Comparison of ENCODE assay signal across 12 cellular contexts in the genomic region with DNA sequence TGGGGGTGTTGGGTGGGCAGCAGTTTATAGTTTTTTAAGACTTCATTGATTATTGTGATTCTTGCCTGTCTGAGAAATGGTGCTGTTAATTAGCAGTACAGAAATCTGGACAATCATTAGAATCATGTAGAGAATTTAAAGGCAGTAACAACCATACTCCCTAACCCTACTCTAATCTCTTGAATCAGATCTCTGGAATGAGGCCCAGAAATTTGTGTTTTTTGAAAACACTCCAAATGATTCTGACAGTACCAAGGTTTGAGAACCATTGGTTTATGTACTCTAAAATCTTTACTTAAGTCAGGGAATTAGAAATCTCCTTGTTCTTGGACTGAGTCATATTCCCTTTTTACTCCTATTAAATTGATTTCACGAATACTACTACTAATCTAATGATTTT.
DNase-seq lines count a peak whose midpoint lies in the region; TF ChIP-seq lines count a peak whose summit lies in the region.
"Had no signal": no experiment of that assay in that cellular context is flagged by ENCODE, and none has a peak within 500 bp of the region (broad histone marks: within the 10 kb centered on the region; RNA-seq: fewer than 3 reads in every experiment).

No MANE protein-coding gene starts in this region.

- H3K9me3 ChIP-seq in HEK293 (ENCODE audit: control insufficient read depth, insufficient read depth, low read depth, low read length) = no peaks in the 10 kb centered on the region
- H3K9me3 ChIP-seq: sigmoid colon had no signal

- H3K9me3 Mint-ChIP-seq in activated T-cell treated with anti-CD3 and anti-CD28 coated beads, Interleukin-2, amount 50 U/mL, for 24 hours = no peaks in the 10 kb centered on the region
- H3K9me3 Mint-ChIP-seq: activated naive CD4-positive, alpha-beta T cell treated with anti-CD3 and anti-CD28 coated beads, Interleukin-2, amount 10 ng/mL, durations not matched to agents 7 days and 5 days had no signal

- no peak overlapping the region for H3K4me3 Mint-ChIP-seq in activated T-cell treated with anti-CD3 and anti-CD28 coated beads, Interleukin-2, amount 50 U/mL, for 24 hours
- H3K4me3 Mint-ChIP-seq: activated naive CD4-positive, alpha-beta T cell treated with anti-CD3 and anti-CD28 coated beads, Interleukin-2, amount 10 ng/mL, durations not matched to agents 7 days and 5 days; CD4-positive, alpha-beta memory T cell had no signal

- POLR2A ChIA-PET in HEK293 (lab: Yijun Ruan, JAX) = no interaction called here

- H3K36me3 ChIP-seq in ACC112 (ENCODE audit: insufficient read depth, low read length) = no peaks in the 10 kb centered on the region
- no peaks in the 10 kb centered on the region for H3K36me3 ChIP-seq in HEK293 (ENCODE audit: control insufficient read depth in 2 of 2, insufficient read depth in 1 of 2, low read length in 2 of 2)
- H3K36me3 ChIP-seq in brain microvascular endothelial cell (replicated peaks) = no peaks in the 10 kb centered on the region
- H3K36me3 ChIP-seq: sigmoid colon had no signal

- DNase-seq in brain microvascular endothelial cell (peak; percentile 82), left kidney (ENCODE audit: low read depth, low spot score) (peak; percentile 9), GM13977 (ENCODE audit: low spot score) (no peak), cerebellar cortex (ENCODE audit: low spot score) (no peak), NCI-H1417 (lab: John Stamatoyannopoulos, UW) (no peak)
- DNase-seq in activated T-cell treated with anti-CD3 and anti-CD28 coated beads, Interleukin-2, amount 50 U/mL, for 24 hours = no peak
- DNase-seq: activated naive CD4-positive, alpha-beta T cell treated with anti-CD3 and anti-CD28 coated beads, Interleukin-2, amount 10 ng/mL, durations not matched to agents 7 days and 5 days; CD4-positive, alpha-beta memory T cell; NCI-H69; sigmoid colon had no signal

- H3K36me3 Mint-ChIP-seq in activated T-cell treated with anti-CD3 and anti-CD28 coated beads, Interleukin-2, amount 50 U/mL, for 24 hours (ENCODE audit: low read depth) = no peaks in the 10 kb centered on the region
- H3K36me3 Mint-ChIP-seq: activated naive CD4-positive, alpha-beta T cell treated with anti-CD3 and anti-CD28 coated beads, Interleukin-2, amount 10 ng/mL, durations not matched to agents 7 days and 5 days; CD4-positive, alpha-beta memory T cell had no signal

- TF ChIP-seq CTCF in HEK293 (tag by site-specific recombination; IDR thresholded peaks at IDR 0.05) = no peak
- TF ChIP-seq CTCF in brain microvascular endothelial cell (IDR thresholded peaks at IDR 0.05; ENCODE audit: low read depth, low read length, missing control alignments) = no peak
- no peak for TF ChIP-seq CTCF in GM13977 (IDR thresholded peaks at IDR 0.05; ENCODE audit: extremely low read depth, insufficient read depth, missing control alignments)

- no peak overlapping the region for H3K27ac Mint-ChIP-seq in activated T-cell treated with anti-CD3 and anti-CD28 coated beads, Interleukin-2, amount 50 U/mL, for 24 hours
- H3K27ac Mint-ChIP-seq: activated naive CD4-positive, alpha-beta T cell treated with anti-CD3 and anti-CD28 coated beads, Interleukin-2, amount 10 ng/mL, durations not matched to agents 7 days and 5 days; CD4-positive, alpha-beta memory T cell had no signal

- H3K27me3 ChIP-seq in ACC112 (ENCODE audit: insufficient read depth, low read length) (no peaks in the 10 kb centered on the region), brain microvascular endothelial cell (replicated peaks) (no peaks in the 10 kb centered on the region)
- H3K27me3 ChIP-seq: sigmoid colon had no signal

- H3K79me2 ChIP-seq in ACC112 (ENCODE audit: control insufficient read depth, insufficient read depth, low read length, unreplicated experiment) = peaks cover 57% of the 10 kb centered on the region

- H3K27ac ChIP-seq in ACC112 (ENCODE audit: low read depth, low read length) (peak overlapping the region; percentile 36), HEK293 (ENCODE audit: extremely low read depth, low read depth, low read length) (no peak overlapping the region), brain microvascular endothelial cell (no peak overlapping the region)
- H3K27ac ChIP-seq: sigmoid colon had no signal

- in situ Hi-C loops in brain microvascular endothelial cell (cut with HindIII; ENCODE audit: low pct_ligation_motif_present, low sequenced_read_pairs) = no loop called here
- in situ Hi-C loops in GM13977 (cut with MboI; ENCODE audit: low pct_unique_long_range_greater_than_20kb, low sequenced_read_pairs, unreplicated experiment) = no loop called here

- peaks cover 2% of the 10 kb centered on the region for H3K27me3 Mint-ChIP-seq in activated T-cell treated with anti-CD3 and anti-CD28 coated beads, Interleukin-2, amount 50 U/mL, for 24 hours

- H3K4me1 Mint-ChIP-seq in activated T-cell treated with anti-CD3 and anti-CD28 coated beads, Interleukin-2, amount 50 U/mL, for 24 hours (ENCODE audit: low read depth) = no peaks in the 10 kb centered on the region
- H3K4me1 Mint-ChIP-seq: activated naive CD4-positive, alpha-beta T cell treated with anti-CD3 and anti-CD28 coated beads, Interleukin-2, amount 10 ng/mL, durations not matched to agents 7 days and 5 days; CD4-positive, alpha-beta memory T cell had no signal

- CTCF ChIA-PET in HEK293 (lab: Yijun Ruan, JAX) = no interaction called here

- H2AFZ ChIP-seq in ACC112 (ENCODE audit: low read length, unreplicated experiment) = no peak overlapping the region

- no peak overlapping the region for H3K4me3 ChIP-seq in ACC112 (ENCODE audit: low read depth, low read length)
- H3K4me3 ChIP-seq in HEK293 (ENCODE audit: low read depth, low read length) = no peak overlapping the region
- no peak overlapping the region for H3K4me3 ChIP-seq in brain microvascular endothelial cell (ENCODE audit: low read depth, low read length)
- H3K4me3 ChIP-seq: sigmoid colon had no signal

- peaks cover 12% of the 10 kb centered on the region for H3K4me1 ChIP-seq in ACC112 (ENCODE audit: control insufficient read depth, insufficient read depth, low read length, unreplicated experiment)
- H3K4me1 ChIP-seq in HEK293 (ENCODE audit: control insufficient read depth, insufficient read depth, low read length) = peaks cover 12% of the 10 kb centered on the region

TF ChIP-seq in HEK293, 187 proteins besides CTCF, POLR2A, EP300 and RAD21 (continues in another document):
- no peak for TF ChIP-seq SCRT2 (tag by site-specific recombination; IDR thresholded peaks at IDR 0.05)
- TF ChIP-seq, protein P1, sequence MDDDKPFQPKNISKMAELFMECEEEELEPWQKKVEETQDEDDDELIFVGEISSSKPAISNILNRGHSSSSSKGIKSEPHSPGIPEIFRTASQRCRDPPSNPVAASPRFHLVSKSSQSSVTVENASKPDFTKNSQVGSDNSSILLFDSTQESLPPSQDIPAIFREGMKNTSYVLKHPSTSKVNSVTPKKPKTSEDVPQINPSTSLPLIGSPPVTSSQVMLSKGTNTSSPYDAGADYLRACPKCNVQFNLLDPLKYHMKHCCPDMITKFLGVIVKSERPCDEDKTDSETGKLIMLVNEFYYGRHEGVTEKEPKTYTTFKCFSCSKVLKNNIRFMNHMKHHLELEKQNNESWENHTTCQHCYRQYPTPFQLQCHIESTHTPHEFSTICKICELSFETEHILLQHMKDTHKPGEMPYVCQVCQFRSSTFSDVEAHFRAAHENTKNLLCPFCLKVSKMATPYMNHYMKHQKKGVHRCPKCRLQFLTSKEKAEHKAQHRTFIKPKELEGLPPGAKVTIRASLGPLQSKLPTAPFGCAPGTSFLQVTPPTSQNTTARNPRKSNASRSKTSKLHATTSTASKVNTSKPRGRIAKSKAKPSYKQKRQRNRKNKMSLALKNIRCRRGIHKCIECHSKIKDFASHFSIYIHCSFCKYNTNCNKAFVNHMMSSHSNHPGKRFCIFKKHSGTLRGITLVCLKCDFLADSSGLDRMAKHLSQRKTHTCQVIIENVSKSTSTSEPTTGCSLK (tag by site-specific recombination; IDR thresholded peaks at IDR 0.05) = no peak
- TF ChIP-seq GLI4 (tag by site-specific recombination; IDR thresholded peaks at IDR 0.05) = no peak
- no peak for TF ChIP-seq ZNF391 (tag by site-specific recombination; IDR thresholded peaks at IDR 0.05; ENCODE audit: borderline replicate concordance, low read depth)
- TF ChIP-seq PATZ1 (tag by site-specific recombination; IDR thresholded peaks at IDR 0.05) = no peak
- peak; percentile 70; the same call in 1 of the 2 replicates for TF ChIP-seq WT1 (tag by site-specific recombination; IDR thresholded peaks at IDR 0.05)
- no peak for TF ChIP-seq ZNF112 (tag by site-specific recombination; IDR thresholded peaks at IDR 0.05)
- no peak for TF ChIP-seq ZSCAN30 (tag by site-specific recombination; IDR thresholded peaks at IDR 0.05)
- TF ChIP-seq HOXD13 (CRISPR knock-in tag; IDR thresholded peaks at IDR 0.05; ENCODE audit: borderline replicate concordance) = no peak
- TF ChIP-seq SP7 (tag by site-specific recombination; IDR thresholded peaks at IDR 0.05) = no peak
- 0 out of 2 replicates have a peak, but pooled peaks have one; percentile 7 for TF ChIP-seq FEZF1 (tag by site-specific recombination; IDR thresholded peaks at IDR 0.05)
- TF ChIP-seq, protein P2, sequence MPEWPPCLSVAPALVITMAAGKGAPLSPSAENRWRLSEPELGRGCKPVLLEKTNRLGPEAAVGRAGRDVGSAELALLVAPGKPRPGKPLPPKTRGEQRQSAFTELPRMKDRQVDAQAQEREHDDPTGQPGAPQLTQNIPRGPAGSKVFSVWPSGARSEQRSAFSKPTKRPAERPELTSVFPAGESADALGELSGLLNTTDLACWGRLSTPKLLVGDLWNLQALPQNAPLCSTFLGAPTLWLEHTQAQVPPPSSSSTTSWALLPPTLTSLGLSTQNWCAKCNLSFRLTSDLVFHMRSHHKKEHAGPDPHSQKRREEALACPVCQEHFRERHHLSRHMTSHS (tag by site-specific recombination; IDR thresholded peaks at IDR 0.05) = no peak

Comparison
In these comparisons a context has a peak if more than half of its experiments do, and no peak if none do; other contexts are left out.
1. DNase-seq: peak in brain microvascular endothelial cell (single experiment) and left kidney (single experiment); none in activated T-cell treated with anti-CD3 and anti-CD28 coated beads, Interleukin-2, amount 50 U/mL, for 24 hours (single experiment), GM13977 (single experiment), cerebellar cortex (single experiment) and NCI-H1417 (0 of 3).